ENCODE assay signal across 11 cellular contexts in the genomic region with DNA sequence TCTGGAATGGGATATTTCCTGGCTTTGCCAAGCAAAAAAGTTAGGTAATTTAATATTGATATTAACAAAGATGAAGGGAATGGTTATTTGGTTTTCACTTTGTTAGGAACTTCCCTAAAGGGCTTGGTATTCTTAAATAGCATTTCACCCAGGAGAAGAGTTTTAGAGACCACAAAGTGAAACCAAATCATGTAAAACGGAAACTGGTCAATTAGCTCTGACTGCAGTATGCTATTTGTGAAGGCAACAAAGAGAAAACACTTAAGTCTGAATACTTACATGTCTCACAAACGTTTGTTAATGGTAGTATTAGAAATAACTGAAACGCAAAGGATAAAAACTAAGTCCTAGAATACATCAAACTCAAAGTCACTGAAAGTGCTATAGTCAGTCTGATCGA. TPM values are rescaled to one million over a fixed set of nuclear protein-coding genes. Genes with fewer than 3 reads are reported as not detected.
DNase-seq lines count a peak whose midpoint lies in the region; ATAC-seq and TF ChIP-seq lines count a peak whose summit lies in the region.
"Had no signal": no experiment of that assay in that cellular context is flagged by ENCODE, and none has a peak within 500 bp of the region (broad histone marks: within the 10 kb centered on the region; RNA-seq: fewer than 3 reads in every experiment).

No MANE protein-coding gene starts in this region.

- H3K36me3 ChIP-seq in KMS-11 (ENCODE audit: insufficient read depth) = no peaks in the 10 kb centered on the region

- no peak overlapping the region for H3K27ac ChIP-seq in KMS-11

- DNase-seq in activated naive CD8-positive, alpha-beta T cell treated with anti-CD3 and anti-CD28 coated beads for 36 hours = no peak
- DNase-seq in Right ventricle myocardium inferior (ENCODE audit: missing footprints) (no peak), NCI-H1436 treated with DMSO at 0.1 percent for 48 hours (lab: John Stamatoyannopoulos, UW) (no peak), superior temporal gyrus (ENCODE audit: extremely low spot score) (no peak)
- DNase-seq: ACHN; activated T-cell treated with anti-CD3 and anti-CD28 coated beads, Interleukin-2, amount 50 U/mL, for 24 hours; NCI-H446 treated with DMSO at 0.1 percent for 48 hours had no signal

- H3K4me2 ChIP-seq in KMS-11 = peak overlapping the region; percentile 54

- intact Hi-C loops in Right ventricle myocardium inferior (cut with DNase I) = no loop called here

- no peak overlapping the region for H3K9ac ChIP-seq in KMS-11

- peaks cover 16% of the 10 kb centered on the region for H3K4me1 ChIP-seq in KMS-11 (ENCODE audit: low read depth, poor library complexity, severe bottlenecking)

- no peaks in the 10 kb centered on the region for H3K27me3 ChIP-seq in KMS-11 (ENCODE audit: insufficient read depth, low read depth)

- H4K20me1 ChIP-seq in KMS-11 (ENCODE audit: insufficient read depth) = no peaks in the 10 kb centered on the region

- H3K79me2 ChIP-seq in KMS-11 (ENCODE audit: insufficient read depth, low read depth) = no peaks in the 10 kb centered on the region

- no peaks in the 10 kb centered on the region for H3K36me3 Mint-ChIP-seq in activated naive CD8-positive, alpha-beta T cell
- no peaks in the 10 kb centered on the region for H3K36me3 Mint-ChIP-seq in activated naive CD8-positive, alpha-beta T cell treated with anti-CD3 and anti-CD28 coated beads for 36 hours
- no peaks in the 10 kb centered on the region for H3K36me3 Mint-ChIP-seq in stimulated activated memory B cell treated with anti-CD40 and anti-IgM and Interleukin-4, amounts not matched to agents 10 μg/mL and 1 μg/mL and 100 μg/mL, for 72 hours

- ATAC-seq in HG02610 (IDR thresholded peaks at IDR 0.05; ENCODE audit: unreplicated experiment) = peak; percentile 92
- no peak for ATAC-seq in stimulated activated memory B cell treated with anti-CD40 and anti-IgM and Interleukin-4, amounts not matched to agents 10 μg/mL and 1 μg/mL and 100 μg/mL, for 72 hours
- no peak for ATAC-seq in Right ventricle myocardium inferior

- no peak overlapping the region for H3K27ac Mint-ChIP-seq in activated naive CD8-positive, alpha-beta T cell
- no peak overlapping the region for H3K27ac Mint-ChIP-seq in activated naive CD8-positive, alpha-beta T cell treated with anti-CD3 and anti-CD28 coated beads for 36 hours
- H3K27ac Mint-ChIP-seq in stimulated activated memory B cell treated with anti-CD40 and anti-IgM and Interleukin-4, amounts not matched to agents 10 μg/mL and 1 μg/mL and 100 μg/mL, for 72 hours = peak overlapping the region; percentile 57
- H3K27ac Mint-ChIP-seq: activated T-cell treated with anti-CD3 and anti-CD28 coated beads, Interleukin-2, amount 50 U/mL, for 24 hours had no signal

- peak overlapping the region; percentile 26; the same call in 1 of the 2 replicates for H2AFZ ChIP-seq in KMS-11 (ENCODE audit: low read depth)

- H3K9me3 Mint-ChIP-seq in activated naive CD8-positive, alpha-beta T cell (ENCODE audit: low read depth) = no peaks in the 10 kb centered on the region
- no peaks in the 10 kb centered on the region for H3K9me3 Mint-ChIP-seq in activated naive CD8-positive, alpha-beta T cell treated with anti-CD3 and anti-CD28 coated beads for 36 hours
- no peaks in the 10 kb centered on the region for H3K9me3 Mint-ChIP-seq in stimulated activated memory B cell treated with anti-CD40 and anti-IgM and Interleukin-4, amounts not matched to agents 10 μg/mL and 1 μg/mL and 100 μg/mL, for 72 hours
- H3K9me3 Mint-ChIP-seq: activated T-cell treated with anti-CD3 and anti-CD28 coated beads, Interleukin-2, amount 50 U/mL, for 24 hours had no signal

- H3K4me1 Mint-ChIP-seq in activated naive CD8-positive, alpha-beta T cell (ENCODE audit: low read depth) = peaks cover 16% of the 10 kb centered on the region
- peaks cover 4% of the 10 kb centered on the region for H3K4me1 Mint-ChIP-seq in activated naive CD8-positive, alpha-beta T cell treated with anti-CD3 and anti-CD28 coated beads for 36 hours
- peaks cover 8% of the 10 kb centered on the region for H3K4me1 Mint-ChIP-seq in stimulated activated memory B cell treated with anti-CD40 and anti-IgM and Interleukin-4, amounts not matched to agents 10 μg/mL and 1 μg/mL and 100 μg/mL, for 72 hours

- H3K27me3 Mint-ChIP-seq in activated naive CD8-positive, alpha-beta T cell = no peaks in the 10 kb centered on the region
- H3K27me3 Mint-ChIP-seq in activated naive CD8-positive, alpha-beta T cell treated with anti-CD3 and anti-CD28 coated beads for 36 hours = no peaks in the 10 kb centered on the region
- no peaks in the 10 kb centered on the region for H3K27me3 Mint-ChIP-seq in stimulated activated memory B cell treated with anti-CD40 and anti-IgM and Interleukin-4, amounts not matched to agents 10 μg/mL and 1 μg/mL and 100 μg/mL, for 72 hours
- H3K27me3 Mint-ChIP-seq: activated T-cell treated with anti-CD3 and anti-CD28 coated beads, Interleukin-2, amount 50 U/mL, for 24 hours had no signal

- TF ChIP-seq CTCF in KMS-11 (conservative IDR thresholded peaks at IDR 0.05; ENCODE audit: low read depth, low read length) = no peak

- H3K4me3 Mint-ChIP-seq in activated naive CD8-positive, alpha-beta T cell = peak overlapping the region; percentile 32
- H3K4me3 Mint-ChIP-seq in activated naive CD8-positive, alpha-beta T cell treated with anti-CD3 and anti-CD28 coated beads for 36 hours = no peak overlapping the region
- H3K4me3 Mint-ChIP-seq in stimulated activated memory B cell treated with anti-CD40 and anti-IgM and Interleukin-4, amounts not matched to agents 10 μg/mL and 1 μg/mL and 100 μg/mL, for 72 hours = no peak overlapping the region
- H3K4me3 Mint-ChIP-seq: activated T-cell treated with anti-CD3 and anti-CD28 coated beads, Interleukin-2, amount 50 U/mL, for 24 hours had no signal

- H3K4me3 ChIP-seq in KMS-11 (IDR thresholded peaks at IDR 0.05; ENCODE audit: insufficient read depth, low read depth, low read length) = no peak overlapping the region

RNA-seq across cellular contexts. Expression of gene SETMAR, which starts 32.4 kb away (rescaled TPM):
- total RNA-seq in activated naive CD8-positive, alpha-beta T cell treated with anti-CD3 and anti-CD28 coated beads for 36 hours = 10 to 100 TPM; 23.6 to 25.0 TPM
- 15.9 TPM for total RNA-seq in Right ventricle myocardium inferior
